Comparison of ENCODE assay signal across 9 cellular contexts in the genomic region with DNA sequence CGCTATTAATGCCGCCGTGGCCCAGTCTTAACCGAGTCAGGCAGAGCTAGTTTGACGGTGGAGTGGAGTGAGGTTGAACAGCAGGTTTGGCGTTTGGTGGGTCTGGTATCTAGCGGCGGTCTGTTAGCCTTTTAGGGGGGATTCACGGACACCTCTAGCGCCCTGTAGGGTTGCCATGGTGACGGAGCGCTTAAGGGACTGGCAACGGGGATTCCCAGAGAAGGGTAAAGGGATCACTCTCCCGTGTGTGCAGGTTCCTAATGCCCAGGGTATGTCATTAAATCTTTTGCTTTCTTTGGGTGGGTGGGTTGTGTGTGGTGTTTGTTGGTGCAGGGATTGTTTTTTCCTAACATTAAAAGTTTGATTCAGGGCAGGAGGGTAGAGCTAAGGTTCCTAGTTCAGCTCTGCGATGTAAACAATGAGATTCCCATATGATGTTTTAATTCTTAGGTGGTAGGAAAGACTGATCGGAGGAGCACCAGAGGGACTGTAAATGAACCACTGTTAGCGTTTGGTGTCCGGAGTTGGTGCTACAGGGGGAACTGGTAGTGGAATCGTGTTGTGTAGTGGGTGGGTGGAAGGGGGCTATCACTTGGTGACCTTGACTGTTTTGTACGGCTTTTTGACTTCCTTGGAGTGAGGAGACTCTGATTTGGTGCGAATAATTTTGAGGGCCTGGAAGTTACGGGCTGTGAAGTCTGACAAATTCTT. TPM values are rescaled to one million over a fixed set of nuclear protein-coding genes. Genes with fewer than 3 reads are reported as not detected.
DNase-seq lines count a peak whose midpoint lies in the region; ATAC-seq and TF ChIP-seq lines count a peak whose summit lies in the region.
"Had no signal": no experiment of that assay in that cellular context is flagged by ENCODE, and none has a peak within 500 bp of the region (broad histone marks: within the 10 kb centered on the region; RNA-seq: fewer than 3 reads in every experiment).

No MANE protein-coding gene starts in this region.

- in situ Hi-C loops in KBM-7 (cut with MboI; ENCODE audit: low pct_unique_long_range_greater_than_20kb, low sequenced_read_pairs): no loop called here

- no peak for TF ChIP-seq EP300 in upper lobe of left lung (IDR thresholded peaks at IDR 0.05)

- H3K27me3 Mint-ChIP-seq in CD4-positive, alpha-beta T cell: no peaks in the 10 kb centered on the region
- H3K27me3 Mint-ChIP-seq in nephron progenitor cell (ENCODE audit: low read depth, poor library complexity): peaks cover 10% of the 10 kb centered on the region

- intact Hi-C loops in CD4-positive, alpha-beta T cell (cut with DNase I, micrococcal nuclease): loop anchor here (2.0 to 5.0 kb wide), 3 partner anchors 78 to 1264 kb away; partner anchors contain the start of genes HMGA1 (in 1 of the 2) and TAP2 (in 1 of the 2)

- no peaks in the 10 kb centered on the region for H3K27me3 ChIP-seq in CD4-positive, alpha-beta T cell (ENCODE audit: control insufficient read depth, insufficient read depth, low read length)
- H3K27me3 ChIP-seq in endocrine pancreas (ENCODE audit: control insufficient read depth, insufficient read depth, low read length): no peaks in the 10 kb centered on the region
- no peaks in the 10 kb centered on the region for H3K27me3 ChIP-seq in upper lobe of left lung

- peak overlapping the region; percentile 93 for H3K9ac ChIP-seq in endocrine pancreas (ENCODE audit: control insufficient read depth, insufficient read depth, low read length)

- no peaks in the 10 kb centered on the region for H3K9me3 Mint-ChIP-seq in CD4-positive, alpha-beta T cell
- no peaks in the 10 kb centered on the region for H3K9me3 Mint-ChIP-seq in nephron progenitor cell

- H3K4me1 Mint-ChIP-seq in CD4-positive, alpha-beta T cell (ENCODE audit: low read depth): peaks cover 49% of the 10 kb centered on the region
- peaks cover 40% of the 10 kb centered on the region for H3K4me1 Mint-ChIP-seq in nephron progenitor cell

- peak in 4 of 10 experiments; percentile 42 to 50 (median 45) for DNase-seq in CD4-positive, alpha-beta T cell
- DNase-seq in KBM-7 (peak; percentile 50), nephron progenitor cell (peak; percentile 56), upper lobe of left lung (peak in 1 of 2 donors; percentile 66), HK-2 (ENCODE audit: unreplicated experiment) (no peak)
- peak; percentile 52 to 62 for DNase-seq in activated CD4-positive, alpha-beta T cell treated with anti-CD3 and anti-CD28 coated beads for 4 hours

- peak overlapping the region; percentile 87 for H3K27ac ChIP-seq in CD4-positive, alpha-beta T cell (ENCODE audit: low read depth, low read length)
- H3K27ac ChIP-seq in upper lobe of left lung: peak overlapping the region; percentile 75 to 100 (median 92)

- no peaks in the 10 kb centered on the region for H3K9me3 ChIP-seq in CD4-positive, alpha-beta T cell (ENCODE audit: control insufficient read depth, low read length)
- no peaks in the 10 kb centered on the region for H3K9me3 ChIP-seq in endocrine pancreas (ENCODE audit: control insufficient read depth, low read length)
- no peaks in the 10 kb centered on the region for H3K9me3 ChIP-seq in upper lobe of left lung

- H3K4me3 ChIP-seq in endocrine pancreas (ENCODE audit: control insufficient read depth, insufficient read depth, low read length) (peak overlapping the region; percentile 93), upper lobe of left lung (peak overlapping the region; percentile 53 to 93 (median 77))

- peak overlapping the region; percentile 100 for H3K27ac Mint-ChIP-seq in CD4-positive, alpha-beta T cell
- peak overlapping the region; percentile 100 for H3K27ac Mint-ChIP-seq in nephron progenitor cell

- H3K4me3 Mint-ChIP-seq in CD4-positive, alpha-beta T cell: peak overlapping the region; percentile 98
- H3K4me3 Mint-ChIP-seq in nephron progenitor cell: peak overlapping the region; percentile 98

- POLR2A ChIA-PET in CD4-positive, alpha-beta T cell (lab: Charles Lee): interaction anchor here (1.0 to 12.1 kb wide), 30 partner anchors 11 to 1110 kb away, joined by 3 to 444 read pairs (median 16); partner anchors contain the start of genes ATF6B, HLA-DMA, HLA-DMB and HSD17B8

- no peak for TF ChIP-seq CTCF in CD4-positive, alpha-beta T cell (IDR thresholded peaks at IDR 0.05)
- TF ChIP-seq CTCF in nephron progenitor cell (IDR thresholded peaks at IDR 0.05) (no peak), upper lobe of left lung (IDR thresholded peaks at IDR 0.05) (no peak)

- 0% methylated on average over 12 to 22 of the region's 22 CpGs for WGBS in upper lobe of left lung, 2 donors

- no peak for TF ChIP-seq POLR2A in upper lobe of left lung (IDR thresholded peaks at IDR 0.05)

- CTCF ChIA-PET in CD4-positive, alpha-beta T cell (lab: Charles Lee): interaction anchor here (0.9 to 13.1 kb wide), 8 partner anchors 9 to 135 kb away, joined by 3 to 177 read pairs (median 8); partner anchors contain the start of genes HLA-DMA, HLA-DMB and TAP2

- peaks cover 38% of the 10 kb centered on the region for H3K36me3 ChIP-seq in endocrine pancreas (ENCODE audit: control insufficient read depth, insufficient read depth, low read length)
- peaks cover 33 to 62% (median 46%) of the 10 kb centered on the region in 4 donors for H3K36me3 ChIP-seq in upper lobe of left lung

- H3K4me1 ChIP-seq in endocrine pancreas (ENCODE audit: control insufficient read depth, insufficient read depth, low read length): peaks cover 8% of the 10 kb centered on the region
- H3K4me1 ChIP-seq in upper lobe of left lung: peaks cover 26 to 41% (median 34%) of the 10 kb centered on the region in 4 donors

- ATAC-seq in CD4-positive, alpha-beta T cell (ENCODE audit: poor library complexity): no peak
- ATAC-seq in upper lobe of left lung (ENCODE audit: low FRiP score in 2 of 2): no peak
- ATAC-seq in HG03460 (IDR thresholded peaks at IDR 0.05; ENCODE audit: unreplicated experiment): no peak

- peaks cover 92% of the 10 kb centered on the region for H3K36me3 Mint-ChIP-seq in CD4-positive, alpha-beta T cell (ENCODE audit: low read depth)
- H3K36me3 Mint-ChIP-seq in nephron progenitor cell (ENCODE audit: low read depth): peaks cover 62% of the 10 kb centered on the region

RNA-seq across cellular contexts. Expression of gene BRD2, which starts 4.9 kb away (rescaled TPM):
- 100 to 1,000 TPM; 340 to 378 TPM for total RNA-seq in CD4-positive, alpha-beta T cell
- 100 to 1,000 TPM; 144 to 388 (median 183) TPM for total RNA-seq in upper lobe of left lung

RNA-seq across cellular contexts. Expression of gene HLA-DMA, which starts 20.4 kb away (rescaled TPM):
- total RNA-seq in CD4-positive, alpha-beta T cell: 10 to 100 TPM; 14.4 to 16.5 TPM
- total RNA-seq in upper lobe of left lung: 100 to 1,000 TPM in 4 of 6 donors, 10 to 100 TPM in 2; 83.7 to 271 (median 134) TPM

RNA-seq across cellular contexts. Expression of gene HLA-DMB, which starts 32.5 kb away (rescaled TPM):
- total RNA-seq in CD4-positive, alpha-beta T cell: 1 to 10 TPM; 4.6 to 6.0 TPM
- 100 to 1,000 TPM in 3 of 6 donors, 10 to 100 TPM in 3; 35.6 to 233 (median 80.6) TPM for total RNA-seq in upper lobe of left lung
- total RNA-seq: NCI-H460 had no signal

RNA-seq across cellular contexts. Expression of gene HLA-DOA, which starts 36.1 kb away (rescaled TPM):
- total RNA-seq in CD4-positive, alpha-beta T cell: 1 to 10 TPM; 5.9 to 6.1 TPM
- total RNA-seq in upper lobe of left lung: 10 to 100 TPM in 5 of 6 donors, 1 to 10 TPM in 1; 9.4 to 56.8 (median 30.5) TPM
- total RNA-seq: NCI-H460 had no signal

Comparison
In these comparisons a context has a peak if more than half of its experiments do, and no peak if none do; other contexts are left out.
1. RNA of gene HLA-DMA, which starts 20.4 kb away (total RNA-seq): 83.7 to 271 TPM in upper lobe of left lung; 14.4 to 16.5 TPM in CD4-positive, alpha-beta T cell; every median in the first group is over 4 times any median in the second.
2. RNA of gene HLA-DMB, which starts 32.5 kb away (total RNA-seq): 35.6 to 233 TPM in upper lobe of left lung; 4.6 to 6.0 TPM in CD4-positive, alpha-beta T cell; every median in the first group is over 4 times any median in the second.